ENCODE assay signal across 1 cellular context in the genomic region with DNA sequence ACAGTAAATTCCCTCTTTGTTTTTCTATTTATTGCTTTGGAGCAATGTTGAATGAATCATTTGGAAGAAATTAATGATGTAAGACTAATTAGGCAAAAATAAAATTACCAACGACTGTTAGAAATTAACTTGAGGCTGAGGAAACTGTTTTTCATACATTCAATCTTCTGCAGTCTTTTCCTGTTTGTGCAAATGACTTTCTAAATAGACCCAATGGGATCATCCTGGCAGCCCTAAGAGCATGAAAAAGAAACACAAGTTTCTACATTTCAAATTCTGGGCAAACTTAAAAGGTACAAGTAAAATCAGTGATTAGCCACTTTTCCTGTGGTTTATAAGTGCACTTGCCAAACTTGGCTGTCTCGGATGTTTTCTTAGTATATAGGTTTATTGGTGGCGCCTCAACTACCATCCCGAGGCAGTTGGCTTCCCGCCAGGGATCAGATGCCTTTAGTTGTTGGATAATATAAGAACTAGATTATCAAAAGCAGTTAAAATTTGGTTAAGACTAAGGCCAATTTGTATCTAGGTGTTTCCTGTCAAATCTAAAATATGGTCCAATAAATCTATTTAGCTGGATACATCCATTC.
TF ChIP-seq lines count a peak whose summit lies in the region.

No MANE protein-coding gene starts in this region.

TF ChIP-seq in A549, 52 proteins besides CTCF, POLR2A, EP300 and RAD21 (continued from another document):
- TF ChIP-seq, protein P1, sequence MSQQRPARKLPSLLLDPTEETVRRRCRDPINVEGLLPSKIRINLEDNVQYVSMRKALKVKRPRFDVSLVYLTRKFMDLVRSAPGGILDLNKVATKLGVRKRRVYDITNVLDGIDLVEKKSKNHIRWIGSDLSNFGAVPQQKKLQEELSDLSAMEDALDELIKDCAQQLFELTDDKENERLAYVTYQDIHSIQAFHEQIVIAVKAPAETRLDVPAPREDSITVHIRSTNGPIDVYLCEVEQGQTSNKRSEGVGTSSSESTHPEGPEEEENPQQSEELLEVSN (IDR thresholded peaks at IDR 0.05; ENCODE audit: borderline replicate concordance, low read depth), result no peak
- TF ChIP-seq FOSL2 (IDR thresholded peaks at IDR 0.05), result no peak
- no peak for TF ChIP-seq FOSL2 (CRISPR knock-in tag; IDR thresholded peaks at IDR 0.05)
- no peak for TF ChIP-seq RCOR1 (IDR thresholded peaks at IDR 0.05; ENCODE audit: low read depth, low read length)
